8 cellular contexts compared by ENCODE assay signal in the genomic region with DNA sequence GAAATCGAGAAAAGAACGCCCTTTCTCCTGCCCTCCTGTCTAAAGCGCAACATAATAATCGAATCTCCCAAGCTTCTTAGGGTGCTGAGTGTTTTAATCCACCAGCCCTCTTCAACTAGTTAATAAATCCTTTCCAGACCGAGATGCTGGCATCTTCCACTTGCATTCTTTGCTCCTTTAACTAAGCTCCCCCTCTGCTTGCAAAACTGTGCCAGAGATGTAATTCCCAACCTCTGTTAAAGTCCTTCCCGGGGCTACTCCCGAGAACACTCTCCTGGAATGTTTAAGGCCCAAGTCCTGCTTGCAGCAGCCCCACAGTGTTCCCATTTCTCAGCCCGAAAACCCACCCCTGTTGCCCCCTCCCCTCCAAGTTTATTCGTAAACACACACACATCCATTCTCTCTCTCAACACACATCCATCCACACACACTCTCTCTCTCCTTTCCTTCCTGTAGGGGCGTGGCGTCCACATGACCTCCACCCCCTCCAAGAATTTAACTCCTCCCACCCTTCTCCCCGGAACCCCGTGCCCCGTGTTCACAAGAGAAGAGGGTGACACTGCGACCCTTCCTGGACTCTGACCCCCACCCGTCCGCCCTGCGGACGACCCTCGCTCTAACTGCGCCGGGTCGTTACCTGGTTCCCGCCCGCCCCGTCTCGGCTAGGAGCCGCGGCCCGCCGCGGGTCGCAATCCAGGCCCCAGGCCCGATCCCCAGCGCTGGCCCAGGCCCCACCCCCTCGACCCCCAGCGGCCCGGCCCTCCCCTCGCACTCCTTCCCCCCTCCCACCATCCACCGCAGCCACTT. TPM values are rescaled to one million over a fixed set of nuclear protein-coding genes. Genes with fewer than 3 reads are reported as not detected.
A peak's percentile ranks its signal among the peaks of the same experiment; 100 is the strongest.
DNase-seq lines count a peak whose midpoint lies in the region; ATAC-seq and TF ChIP-seq lines count a peak whose summit lies in the region.

No MANE protein-coding gene starts in this region.

- POLR2A ChIA-PET in PC-3 (lab: Charles Lee; ENCODE audit: unreplicated experiment), result interaction anchor here (0.5 kb wide), 1 partner anchor 40 kb away, joined by 3 read pairs; no protein-coding TSS in a partner anchor
- POLR2A ChIA-PET in naive thymus-derived CD8-positive, alpha-beta T cell (lab: Charles Lee), result interaction anchor here (0.7 to 21.8 kb wide), 22 partner anchors 6 to 451 kb away, joined by 3 to 642 read pairs (median 6); a partner anchor contains a TSS

- peak overlapping the region; percentile 92 for H3K4me2 ChIP-seq in PC-3 (ENCODE audit: low read length)

- H3K4me1 Mint-ChIP-seq in activated T-helper 1 cell treated with anti-CD3 and anti-CD28 coated beads, Interleukin-12 subunit alpha, Interleukin-12 subunit beta, Interleukin-2, Interleukin-4 antibody, amounts not matched to agents 30 ng/mL and 10 ng/mL and 1 ng/mL, durations not matched to agents 14 hours and 24 hours and 36 hours (ENCODE audit: low read depth), result peaks cover 81% of the 10 kb centered on the region
- H3K4me1 Mint-ChIP-seq in naive thymus-derived CD8-positive, alpha-beta T cell, result peaks cover 54 to 86% (median 77%) of the 10 kb centered on the region in 4 donors

- peak overlapping the region; percentile 84 for H3K4me3 Mint-ChIP-seq in activated T-helper 1 cell treated with anti-CD3 and anti-CD28 coated beads, Interleukin-12 subunit alpha, Interleukin-12 subunit beta, Interleukin-2, Interleukin-4 antibody, amounts not matched to agents 30 ng/mL and 10 ng/mL and 1 ng/mL, durations not matched to agents 14 hours and 24 hours and 36 hours
- peak overlapping the region; percentile 83 to 99 (median 92) for H3K4me3 Mint-ChIP-seq in naive thymus-derived CD8-positive, alpha-beta T cell

- H3F3A ChIP-seq in PC-3 (ENCODE audit: low read length, unreplicated experiment), result no peaks in the 10 kb centered on the region

- TF ChIP-seq RAD21 in Ishikawa (IDR thresholded peaks at IDR 0.05; ENCODE audit: low read depth), result no peak

- peak overlapping the region; percentile 74 for H3K4me3 ChIP-seq in PC-3 (ENCODE audit: low read length)
- peak overlapping the region; percentile 86 for H3K4me3 ChIP-seq in fibroblast of mammary gland (ENCODE audit: control insufficient read depth, low read depth, low read length)

- H3K27ac Mint-ChIP-seq in activated T-helper 1 cell treated with anti-CD3 and anti-CD28 coated beads, Interleukin-12 subunit alpha, Interleukin-12 subunit beta, Interleukin-2, Interleukin-4 antibody, amounts not matched to agents 30 ng/mL and 10 ng/mL and 1 ng/mL, durations not matched to agents 14 hours and 24 hours and 36 hours, result peak overlapping the region; percentile 99
- peak overlapping the region; percentile 93 to 100 (median 100) for H3K27ac Mint-ChIP-seq in naive thymus-derived CD8-positive, alpha-beta T cell

- no TSS peak for BruUV-seq in PC-3 (replicated peaks; lab: Mats Ljungman, UMichigan)

- peaks cover 21% of the 10 kb centered on the region for H3K36me3 Mint-ChIP-seq in activated T-helper 1 cell treated with anti-CD3 and anti-CD28 coated beads, Interleukin-12 subunit alpha, Interleukin-12 subunit beta, Interleukin-2, Interleukin-4 antibody, amounts not matched to agents 30 ng/mL and 10 ng/mL and 1 ng/mL, durations not matched to agents 14 hours and 24 hours and 36 hours (ENCODE audit: low read depth)
- H3K36me3 Mint-ChIP-seq in naive thymus-derived CD8-positive, alpha-beta T cell, result no peaks in the 10 kb centered on the region

- no peaks in the 10 kb centered on the region for H3K36me3 ChIP-seq in PC-3 (ENCODE audit: low read depth, low read length)

- H3K9ac ChIP-seq in PC-3 (ENCODE audit: low read length), result peak overlapping the region; percentile 85

- H3K4me1 ChIP-seq in PC-3 (ENCODE audit: insufficient read depth, low read length), result peaks cover 44% of the 10 kb centered on the region

- ATAC-seq in GM21723 (IDR thresholded peaks at IDR 0.05; ENCODE audit: unreplicated experiment) (peak; percentile 59), PC-3 (peak; percentile 68)
- peak; percentile 64 to 75 for ATAC-seq in naive thymus-derived CD8-positive, alpha-beta T cell

- TF ChIP-seq EP300 in Ishikawa (IDR thresholded peaks at IDR 0.05; ENCODE audit: borderline replicate concordance), result no peak

- TF ChIP-seq CTCF in PC-3 (conservative IDR thresholded peaks at IDR 0.05; ENCODE audit: low read depth, low read length), result no peak
- TF ChIP-seq CTCF in fibroblast of mammary gland (conservative IDR thresholded peaks at IDR 0.05; ENCODE audit: control insufficient read depth, insufficient read depth, low read depth, low read length), result no peak

- DNase-seq in DMS79 (lab: John Stamatoyannopoulos, UW), result peak; percentile 13
- DNase-seq in PC-3, result peak; percentile 93
- peak; percentile 89 for DNase-seq in activated T-helper 1 cell treated with anti-CD3 and anti-CD28 coated beads, Interleukin-12 subunit alpha, Interleukin-12 subunit beta, Interleukin-2, Interleukin-4 antibody, amounts not matched to agents 30 ng/mL and 10 ng/mL and 1 ng/mL, durations not matched to agents 14 hours and 24 hours and 36 hours (ENCODE audit: low spot score)
- DNase-seq in fibroblast of mammary gland (ENCODE audit: low read depth), result peak; percentile 89
- peak in 9 of 10 donors; percentile 76 to 98 (median 90) for DNase-seq in naive thymus-derived CD8-positive, alpha-beta T cell
- peak; percentile 79 for DNase-seq in stimulated activated naive CD4-positive, alpha-beta T cell treated with Interleukin-2 at 50 U/mL for 16 hours (lab: John Stamatoyannopoulos, UW)

- H2AFZ ChIP-seq in PC-3 (ENCODE audit: low read length), result peak overlapping the region; percentile 94

- H3K79me2 ChIP-seq in PC-3 (ENCODE audit: low read length), result peaks cover 48% of the 10 kb centered on the region

- no peaks in the 10 kb centered on the region for H3K9me3 ChIP-seq in PC-3 (ENCODE audit: low read length)

- no peaks in the 10 kb centered on the region for H3K27me3 Mint-ChIP-seq in activated T-helper 1 cell treated with anti-CD3 and anti-CD28 coated beads, Interleukin-12 subunit alpha, Interleukin-12 subunit beta, Interleukin-2, Interleukin-4 antibody, amounts not matched to agents 30 ng/mL and 10 ng/mL and 1 ng/mL, durations not matched to agents 14 hours and 24 hours and 36 hours (ENCODE audit: insufficient read depth)
- no peaks in the 10 kb centered on the region for H3K27me3 Mint-ChIP-seq in naive thymus-derived CD8-positive, alpha-beta T cell

- H4K20me1 ChIP-seq in PC-3 (ENCODE audit: low read length), result no peaks in the 10 kb centered on the region

- H3K9me2 ChIP-seq in PC-3 (replicated peaks; ENCODE audit: low read length), result no peaks in the 10 kb centered on the region

- H3K27me3 ChIP-seq in PC-3 (ENCODE audit: low read length), result no peaks in the 10 kb centered on the region

- no peaks in the 10 kb centered on the region for H3K9me3 Mint-ChIP-seq in activated T-helper 1 cell treated with anti-CD3 and anti-CD28 coated beads, Interleukin-12 subunit alpha, Interleukin-12 subunit beta, Interleukin-2, Interleukin-4 antibody, amounts not matched to agents 30 ng/mL and 10 ng/mL and 1 ng/mL, durations not matched to agents 14 hours and 24 hours and 36 hours
- H3K9me3 Mint-ChIP-seq in naive thymus-derived CD8-positive, alpha-beta T cell, result no peaks in the 10 kb centered on the region

- peak overlapping the region; percentile 89 for H3K27ac ChIP-seq in PC-3 (ENCODE audit: low read length)

- CTCF ChIA-PET in PC-3 (lab: Charles Lee), result interaction anchor here (0.5 kb wide), 1 partner anchor 51 kb away, joined by 4 read pairs; no protein-coding TSS in a partner anchor

- intact Hi-C loops in PC-3 (cut with micrococcal nuclease), result loop anchor here (1.0 kb wide), 3 partner anchors 17 to 52 kb away; a partner anchor contains a TSS
- intact Hi-C loops in activated T-helper 1 cell treated with anti-CD3 and anti-CD28 coated beads, Interleukin-12 subunit alpha, Interleukin-12 subunit beta, Interleukin-2, Interleukin-4 antibody, amounts not matched to agents 30 ng/mL and 10 ng/mL and 1 ng/mL, durations not matched to agents 14 hours and 24 hours and 36 hours (cut with micrococcal nuclease), result loop anchor here (1.0 to 10.0 kb wide), 9 partner anchors 7 to 517 kb away; a partner anchor contains a TSS

TF ChIP-seq in Ishikawa, 13 proteins besides CTCF, POLR2A, EP300 and RAD21 (continues in another document):
- TF ChIP-seq NFIC (IDR thresholded peaks at IDR 0.05), result no peak
- TF ChIP-seq, protein P1, sequence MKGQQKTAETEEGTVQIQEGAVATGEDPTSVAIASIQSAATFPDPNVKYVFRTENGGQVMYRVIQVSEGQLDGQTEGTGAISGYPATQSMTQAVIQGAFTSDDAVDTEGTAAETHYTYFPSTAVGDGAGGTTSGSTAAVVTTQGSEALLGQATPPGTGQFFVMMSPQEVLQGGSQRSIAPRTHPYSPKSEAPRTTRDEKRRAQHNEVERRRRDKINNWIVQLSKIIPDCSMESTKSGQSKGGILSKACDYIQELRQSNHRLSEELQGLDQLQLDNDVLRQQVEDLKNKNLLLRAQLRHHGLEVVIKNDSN (IDR thresholded peaks at IDR 0.05), result peak; percentile 81
- TF ChIP-seq EGR1 (IDR thresholded peaks at IDR 0.05), result no peak
- TF ChIP-seq ZBTB7A (IDR thresholded peaks at IDR 0.05; ENCODE audit: low read depth), result peak; percentile 77
- peak; percentile 51; the same call in 1 of the 2 replicates for TF ChIP-seq TEAD4 (IDR thresholded peaks at IDR 0.05)

RNA-seq across cellular contexts. Expression of a gene that starts 7.0 kb away (rescaled TPM):
- 104 and 132 TPM in 2 replicates for total RNA-seq in PC-3 (2014; rRNA removed)
- 106 and 107 TPM in 2 replicates for total RNA-seq in activated T-helper 1 cell treated with anti-CD3 and anti-CD28 coated beads, Interleukin-12 subunit alpha, Interleukin-12 subunit beta, Interleukin-2, Interleukin-4 antibody, amounts not matched to agents 30 ng/mL and 10 ng/mL and 1 ng/mL, durations not matched to agents 14 hours and 24 hours and 36 hours
- total RNA-seq in naive thymus-derived CD8-positive, alpha-beta T cell, result 100 to 1,000 TPM; 195 to 205 TPM
- polyA plus RNA-seq in naive thymus-derived CD8-positive, alpha-beta T cell, result 100 to 1,000 TPM; 108 to 149 (median 111) TPM

RNA-seq across cellular contexts. Expression of a gene that starts 51.5 kb away (rescaled TPM):
- 16.6 and 24.3 TPM in 2 replicates for total RNA-seq in PC-3 (2014; rRNA removed)
- total RNA-seq in activated T-helper 1 cell treated with anti-CD3 and anti-CD28 coated beads, Interleukin-12 subunit alpha, Interleukin-12 subunit beta, Interleukin-2, Interleukin-4 antibody, amounts not matched to agents 30 ng/mL and 10 ng/mL and 1 ng/mL, durations not matched to agents 14 hours and 24 hours and 36 hours, result 28.4 and 28.5 TPM in 2 replicates
- total RNA-seq in naive thymus-derived CD8-positive, alpha-beta T cell, result 10 to 100 TPM; 66.5 to 74.4 TPM
- polyA plus RNA-seq in naive thymus-derived CD8-positive, alpha-beta T cell, result 10 to 100 TPM; 20.0 to 26.0 (median 25.7) TPM

Comparison
In these comparisons a context has a peak if more than half of its experiments do, and no peak if none do; other contexts are left out.
1. Peak in every context shown above with its lines: DNase-seq, ATAC-seq, H3K4me3 ChIP-seq and H3K27ac ChIP-seq.
2. DNase-seq: peak in every context shown above with its lines; median percentile 93 in PC-3; 90 in naive thymus-derived CD8-positive, alpha-beta T cell; 89 in activated T-helper 1 cell treated with anti-CD3 and anti-CD28 coated beads, Interleukin-12 subunit alpha, Interleukin-12 subunit beta, Interleukin-2, Interleukin-4 antibody, amounts not matched to agents 30 ng/mL and 10 ng/mL and 1 ng/mL, durations not matched to agents 14 hours and 24 hours and 36 hours; 89 in fibroblast of mammary gland; 79 in stimulated activated naive CD4-positive, alpha-beta T cell treated with Interleukin-2 at 50 U/mL for 16 hours; 13 in DMS79.